In genomic region chr18:75216212-75216925, GRCh38 we compare ENCODE assay signal across 10 cellular contexts. TPM values are rescaled to one million over a fixed set of nuclear protein-coding genes. Genes with fewer than 3 reads are reported as not detected.
A peak's percentile ranks its signal among the peaks of the same experiment; 100 is the strongest.
DNase-seq lines count a peak whose midpoint lies in the region; ATAC-seq, FAIRE-seq and TF ChIP-seq lines count a peak whose summit lies in the region.
"Had no signal": no experiment of that assay in that cellular context is flagged by ENCODE, and none has a peak within 500 bp of the region (broad histone marks: within the 10 kb centered on the region; RNA-seq: fewer than 3 reads in every experiment).

No MANE protein-coding gene starts in this region.

- H4K20me1 ChIP-seq in GM12878 (ENCODE audit: control insufficient read depth, insufficient read depth), result no peaks in the 10 kb centered on the region

- H3K9ac ChIP-seq in GM12878 (ENCODE audit: control insufficient read depth, insufficient read depth, low read length), result no peak overlapping the region

- no peaks in the 10 kb centered on the region for H3K9me3 ChIP-seq in GM12878 (replicated peaks; ENCODE audit: control insufficient read depth, insufficient read depth, low read length)
- no peaks in the 10 kb centered on the region for H3K9me3 ChIP-seq in muscle layer of duodenum (ENCODE audit: control insufficient read depth in 1 of 2, low read length in 2 of 2)
- H3K9me3 ChIP-seq in MG63, result no peaks in the 10 kb centered on the region

- H3K4me1 ChIP-seq in GM12878 (ENCODE audit: control insufficient read depth, insufficient read depth, low read length) (peaks cover 10% of the 10 kb centered on the region; the same call in 1 of the 2 replicates), muscle layer of duodenum (ENCODE audit: control insufficient read depth in 1 of 2, insufficient read depth in 2 of 2, low read length in 2 of 2) (peaks cover 25 to 32% of the 10 kb centered on the region in 2 donors)

- intact Hi-C loops in GM12878 (cut with micrococcal nuclease; ENCODE audit: unreplicated experiment), result loop anchor here (5.0 kb wide), 1 partner anchor 46 kb away; no protein-coding TSS in a partner anchor

- RAD21 ChIA-PET in GM12878 (lab: Charles Lee; ENCODE audit: unreplicated experiment), result interaction anchor here (0.8 kb wide), 1 partner anchor 9 kb away, joined by 3 read pairs; no protein-coding TSS in a partner anchor

- H3K4me3 ChIP-seq in HFF-Myc (replicated peaks; ENCODE audit: low read depth, low read length), result peak overlapping the region; percentile 81
- H3K4me3 ChIP-seq in GM12878, result no peak overlapping the region
- H3K4me3 ChIP-seq in muscle layer of duodenum (ENCODE audit: low read depth in 1 of 2, low read length in 2 of 2), result peak overlapping the region in 1 of 2 donors; percentile 14
- H3K4me3 ChIP-seq in MG63, result no peak overlapping the region

- no peak overlapping the region for H2AFZ ChIP-seq in GM12878 (ENCODE audit: control insufficient read depth, low read depth, low read length)

- peak; percentile 41 for ATAC-seq in GM12878

- WGBS in GM12878 (ENCODE audit: insufficient coverage, insufficient replicate concordance, low lambda C conversion rate, missing lambda C conversion rate), result 83% methylated on average over 7 of the region's 7 CpGs

- no peak for TF ChIP-seq EP300 in GM12878 (IDR thresholded peaks at IDR 0.05; ENCODE audit: borderline replicate concordance in 1 of 2, control insufficient read depth in 1 of 2, low read depth in 2 of 2, low read length in 2 of 2)

- DNase-seq in HFF-Myc (ENCODE audit: extremely low read depth, low read depth) (no peak), GM12878 (ENCODE audit: low read depth, low spot score) (no peak), SK-N-DZ (ENCODE audit: low spot score) (no peak), frontal cortex (ENCODE audit: low spot score in 2 of 2) (no peak), MG63 (no peak)
- no peak for DNase-seq in stimulated activated CD4-positive, alpha-beta T cell treated with anti-CD3 and anti-CD28 coated beads, Interleukin-15, amount 100 ng/mL, for 24 hours
- DNase-seq: activated effector memory CD4-positive, alpha-beta T cell treated with Interleukin-2 at 50 U/mL for 16 hours; NCI-H1930 had no signal

- POLR2A ChIA-PET in GM12878 (lab: Charles Lee), result no interaction called here

- peak overlapping the region; percentile 22; the same call in 1 of the 2 replicates for H3K4me2 ChIP-seq in GM12878 (ENCODE audit: control insufficient read depth, insufficient read depth)

- SMC1A ChIA-PET in GM12878 (lab: Charles Lee; ENCODE audit: uncharacterized antibody, unreplicated experiment), result interaction anchor here (1.0 to 1.9 kb wide), 4 partner anchors 11 to 43 kb away, joined by 3 to 5 read pairs (median 4); no protein-coding TSS in a partner anchor

- no peak for TF ChIP-seq POLR2A in GM12878 (IDR thresholded peaks at IDR 0.05; ENCODE audit: low read depth, low read length)

- H3K27ac ChIP-seq in C4-2B (peak overlapping the region; percentile 28; the same call in 1 of the 2 replicates), GM12878 (ENCODE audit: control insufficient read depth, insufficient read depth) (0 out of 2 replicates have a peak overlapping the region, but pooled peaks have one; percentile 4), muscle layer of duodenum (ENCODE audit: low read length) (peak overlapping the region; percentile 37)

- H3K27me3 ChIP-seq in GM12878 (replicated peaks in 1 of 2; ENCODE audit: control insufficient read depth in 2 of 2, insufficient read depth in 2 of 2, low read length in 1 of 2) (no peaks in the 10 kb centered on the region), muscle layer of duodenum (ENCODE audit: low read depth, low read length) (no peaks in the 10 kb centered on the region), MG63 (peaks cover 2% of the 10 kb centered on the region; the same call in 1 of the 2 replicates)

- CTCF ChIA-PET in GM12878 (lab: Yijun Ruan, JAX), result interaction anchor here (1.0 to 1.5 kb wide), 2 partner anchors 28 to 566 kb away, joined by 3 to 4 read pairs; no protein-coding TSS in a partner anchor

- in situ Hi-C loops in GM12878 (cut with MboI), result loop anchor here (25.0 kb wide), 1 partner anchor 1896 kb away; no protein-coding TSS in a partner anchor

- no peaks in the 10 kb centered on the region for H3K36me3 ChIP-seq in GM12878 (ENCODE audit: control insufficient read depth in 2 of 2, insufficient read depth in 2 of 2, low read length in 1 of 2)
- H3K36me3 ChIP-seq in muscle layer of duodenum (ENCODE audit: control insufficient read depth in 1 of 2, insufficient read depth in 2 of 2, low read length in 2 of 2), result no peaks in the 10 kb centered on the region
- H3K36me3 ChIP-seq in MG63, result no peaks in the 10 kb centered on the region

- FAIRE-seq in GM12878 (lab: Jason Lieb, UNC), result no peak
- no peak for FAIRE-seq in frontal cortex (lab: Jason Lieb, UNC)

- peaks cover 31% of the 10 kb centered on the region for H3K79me2 ChIP-seq in GM12878 (ENCODE audit: control insufficient read depth, insufficient read depth, low read length)

- TF ChIP-seq RAD21 in GM12878 (IDR thresholded peaks at IDR 0.05; ENCODE audit: insufficient read depth, low read depth, low read length), result no peak

- no TSS peak for BruUV-seq in GM12878 (replicated peaks; lab: Mats Ljungman, UMichigan)

- TF ChIP-seq CTCF in C4-2B (conservative IDR thresholded peaks at IDR 0.05), result no peak
- no peak for TF ChIP-seq CTCF in HFF-Myc (IDR thresholded peaks at IDR 0.05; ENCODE audit: low read depth, low read length, missing control alignments)
- no peak for TF ChIP-seq CTCF in GM12878 (IDR thresholded peaks at IDR 0.05 in 2 of 3, conservative IDR thresholded peaks at IDR 0.05 in 1 of 3; ENCODE audit: control insufficient read depth in 2 of 3, extremely low read depth in 1 of 3, insufficient read depth in 1 of 3, low read depth in 3 of 3, low read length in 3 of 3)

TF ChIP-seq in GM12878, 131 proteins besides CTCF, POLR2A, EP300 and RAD21 (continues in another document):
- TF ChIP-seq ATF3 (IDR thresholded peaks at IDR 0.05; ENCODE audit: borderline replicate concordance, extremely low read depth, low read depth, low read length), result no peak
- no peak for TF ChIP-seq PKNOX1 (IDR thresholded peaks at IDR 0.05)
- TF ChIP-seq NFIC (IDR thresholded peaks at IDR 0.05; ENCODE audit: low read depth, low read length), result no peak
- no peak for TF ChIP-seq SP1 (IDR thresholded peaks at IDR 0.05; ENCODE audit: low read depth, low read length)

RNA-seq across cellular contexts. Expression of gene TSHZ1, which starts 5.8 kb away (rescaled TPM):
- total RNA-seq in GM12878 (2013; cell fraction: nucleolus; rRNA removed), result 7.5 TPM in 2 replicates
- total RNA-seq in GM12878 (2014; rRNA removed) (8.3 and 8.7 TPM in 2 replicates), GM12878 (2014; rRNA removed; fragmentation: Illumina TruSeq; extraction: Trizol) (5.8 and 6.2 TPM in 2 replicates), GM12878 (2021) (14.0 and 15.2 TPM in 2 replicates), frontal cortex (7.3 TPM)
- polyA plus RNA-seq in GM12878 (2011; ENCODE audit: low read depth), result 2.4 TPM
- polyA plus RNA-seq in GM12878 (2011; rRNA removed) (2.8 and 4.0 TPM in 2 replicates), GM12878 (2014; fragmentation: Illumina TruSeq; extraction: Trizol) (5.3 and 7.1 TPM in 2 replicates), GM12878 (2014; fragmentation: Nextera tagmentation; extraction: Ambion mirVana) (1 to 10 TPM; 2.2 to 2.9 TPM), GM12878 (2014; rRNA removed) (6.7 and 7.9 TPM in 2 replicates), GM12878 (2016; fragmentation: Nextera tagmentation; extraction: Ambion mirVana) (1 to 10 TPM; 2.4 to 2.8 TPM)
- 4.4 and 4.8 TPM in 2 replicates for polyA plus RNA-seq in GM12878 (2011; cell fraction: cytosol; rRNA removed)
- polyA plus RNA-seq in GM12878 (2011; cell fraction: nucleus; rRNA removed), result 5.2 and 7.7 TPM in 2 replicates
- 4.3 and 5.1 TPM in 2 replicates for polyA plus RNA-seq in GM12878 (2012)
- 4.9 and 6.4 TPM in 2 replicates for polyA minus RNA-seq in GM12878 (2011; rRNA and poly(A)+ RNA removed)
- 5.1 and 5.2 TPM in 2 replicates for polyA minus RNA-seq in GM12878 (2011; cell fraction: cytosol; rRNA and poly(A)+ RNA removed)
- 4.1 and 7.7 TPM in 2 replicates for polyA minus RNA-seq in GM12878 (2011; cell fraction: nucleus; rRNA and poly(A)+ RNA removed)
- polyA plus RNA-seq in SK-N-DZ (2014; cell fraction: cytosol; rRNA removed), result 6.2 and 6.4 TPM in 2 replicates
- 4.3 and 4.4 TPM in 2 replicates for polyA plus RNA-seq in SK-N-DZ (2014; cell fraction: nucleus; rRNA removed)
- 4.4 and 4.5 TPM in 2 replicates for total RNA-seq in MG63 (2014; rRNA removed; shearing (Covaris generic); ENCODE audit: low replicate concordance)

RNA-seq across cellular contexts. Expression of gene PTGR3, which starts 7.4 kb away (rescaled TPM):
- 18.9 and 21.4 TPM in 2 replicates for total RNA-seq in GM12878 (2013; cell fraction: nucleolus; rRNA removed)
- total RNA-seq in GM12878 (2014; rRNA removed) (8.7 and 15.1 TPM in 2 replicates), GM12878 (2014; rRNA removed; fragmentation: Illumina TruSeq; extraction: Trizol) (12.2 and 13.2 TPM in 2 replicates), GM12878 (2021) (44.9 and 45.1 TPM in 2 replicates), frontal cortex (16.7 TPM)
- 7.0 TPM for polyA plus RNA-seq in GM12878 (2011; ENCODE audit: low read depth)
- polyA plus RNA-seq in GM12878 (2011; rRNA removed) (63.9 and 69.8 TPM in 2 replicates), GM12878 (2014; fragmentation: Illumina TruSeq; extraction: Trizol) (29.5 and 30.4 TPM in 2 replicates), GM12878 (2014; fragmentation: Nextera tagmentation; extraction: Ambion mirVana) (1 to 10 TPM; 6.2 to 8.8 TPM), GM12878 (2014; rRNA removed) (29.2 and 34.8 TPM in 2 replicates), GM12878 (2016; fragmentation: Nextera tagmentation; extraction: Ambion mirVana) (10 to 100 TPM; 21.8 to 22.0 TPM)
- 52.5 and 53.4 TPM in 2 replicates for polyA plus RNA-seq in GM12878 (2011; cell fraction: cytosol; rRNA removed)
- 87.8 and 88.3 TPM in 2 replicates for polyA plus RNA-seq in GM12878 (2011; cell fraction: nucleus; rRNA removed)
- 16.7 and 18.1 TPM in 2 replicates for polyA plus RNA-seq in GM12878 (2012)
- polyA minus RNA-seq in GM12878 (2011; rRNA and poly(A)+ RNA removed), result 57.6 and 90.8 TPM in 2 replicates
- polyA minus RNA-seq in GM12878 (2011; cell fraction: cytosol; rRNA and poly(A)+ RNA removed), result 15.9 and 22.5 TPM in 2 replicates
- polyA minus RNA-seq in GM12878 (2011; cell fraction: nucleus; rRNA and poly(A)+ RNA removed), result 34.7 and 50.0 TPM in 2 replicates
- 10.7 and 11.7 TPM in 2 replicates for polyA plus RNA-seq in SK-N-DZ (2014; cell fraction: cytosol; rRNA removed)
- polyA plus RNA-seq in SK-N-DZ (2014; cell fraction: nucleus; rRNA removed), result 20.6 and 21.6 TPM in 2 replicates
- total RNA-seq in MG63 (2014; rRNA removed; shearing (Covaris generic); ENCODE audit: low replicate concordance), result 8.0 and 21.6 TPM in 2 replicates
